Comparison of ENCODE assay signal across 16 cellular contexts in the genomic region with DNA sequence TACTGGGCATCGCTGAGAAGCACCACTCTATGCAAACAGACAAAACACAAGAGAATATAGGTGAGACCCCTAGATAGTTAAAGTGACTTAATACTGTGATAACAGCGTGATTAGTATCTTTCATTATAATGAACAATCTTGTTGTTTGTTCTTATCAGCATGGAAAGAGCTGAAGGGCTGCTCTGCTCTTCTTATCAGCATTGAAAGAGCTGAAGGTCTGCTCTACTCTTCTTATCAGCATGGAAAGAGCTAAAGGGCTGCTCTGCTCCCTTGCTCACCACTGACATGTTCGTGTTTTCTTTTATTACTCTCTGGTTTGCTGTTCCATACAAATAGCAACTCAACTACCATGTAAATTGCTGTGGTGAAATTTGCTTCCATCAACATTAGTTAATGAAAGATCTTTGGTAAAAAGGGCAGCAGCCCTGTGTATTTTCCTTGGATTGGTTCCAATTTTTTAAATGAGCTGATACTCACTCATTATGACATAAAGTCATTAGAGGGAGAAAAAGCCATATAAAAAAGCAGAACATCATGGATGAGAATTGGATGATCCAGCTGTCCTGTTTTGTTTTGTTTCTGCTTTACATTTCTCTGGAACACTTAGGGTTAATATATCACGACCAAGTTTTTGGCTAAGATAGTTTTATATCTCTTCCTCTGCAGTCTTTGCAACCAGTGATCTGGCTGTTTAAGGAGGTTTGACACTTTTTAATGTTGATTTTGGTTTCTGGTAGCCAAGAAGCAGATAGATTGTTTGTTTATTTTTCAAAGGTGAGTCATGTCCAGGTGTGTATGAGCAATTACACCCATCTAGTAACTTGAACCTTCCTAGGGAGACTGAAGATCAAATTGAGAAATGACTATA.
DNase-seq lines count a peak whose midpoint lies in the region; ATAC-seq, FAIRE-seq and TF ChIP-seq lines count a peak whose summit lies in the region.
"Had no signal": no experiment of that assay in that cellular context is flagged by ENCODE, and none has a peak within 500 bp of the region (broad histone marks: within the 10 kb centered on the region; RNA-seq: fewer than 3 reads in every experiment).

No MANE protein-coding gene starts in this region.

- H3K4me3 ChIP-seq in cardiac muscle cell (no peak overlapping the region), heart right ventricle (no peak overlapping the region), epithelial cell of esophagus (ENCODE audit: low read length) (no peak overlapping the region), vagina (no peak overlapping the region)

- peaks cover 25% of the 10 kb centered on the region for H3K4me1 ChIP-seq in cardiac muscle cell (ENCODE audit: low read depth)
- H3K4me1 ChIP-seq in heart right ventricle, result peaks cover 0 to 10% (median 0%) of the 10 kb centered on the region in 9 donors
- H3K4me1 ChIP-seq in vagina, result peaks cover 12% of the 10 kb centered on the region

- no peak for ATAC-seq in heart right ventricle
- no peak for ATAC-seq in activated CD4-positive, CD25-positive, alpha-beta regulatory T cell treated with anti-CD3 and anti-CD28 coated beads, Interleukin-2, amount 50 U/mL, for 24 hours
- ATAC-seq: activated CD4-positive, alpha-beta T cell treated with anti-CD3 and anti-CD28 coated beads for 36 hours; stimulated activated memory B cell treated with anti-CD40 and anti-IgM and Interleukin-4, amounts not matched to agents 10 μg/mL and 1 μg/mL and 100 μg/mL, for 72 hours had no signal

- no peak for TF ChIP-seq POLR2A in vagina (IDR thresholded peaks at IDR 0.05)

- intact Hi-C loops in heart right ventricle (cut with DNase I), result loop anchor here in 2 of 10 donors (5.0 to 10.0 kb wide), 3 partner anchors 280 to 530 kb away; no protein-coding TSS in a partner anchor
- intact Hi-C loops in vagina (cut with DNase I), result no loop called here

- H3K36me3 ChIP-seq in cardiac muscle cell (no peaks in the 10 kb centered on the region), heart right ventricle (no peaks in the 10 kb centered on the region), vagina (no peaks in the 10 kb centered on the region)

- in situ Hi-C loops in GM13976 (cut with MboI; ENCODE audit: low sequenced_read_pairs, unreplicated experiment), result no loop called here

- no peak for TF ChIP-seq CTCF in cardiac muscle cell (IDR thresholded peaks at IDR 0.05; ENCODE audit: low read depth, low read length)
- TF ChIP-seq CTCF in heart right ventricle (IDR thresholded peaks at IDR 0.05), result no peak
- TF ChIP-seq CTCF in epithelial cell of esophagus (IDR thresholded peaks at IDR 0.05; ENCODE audit: insufficient read depth, low read depth, low read length, missing control alignments), result no peak
- no peak for TF ChIP-seq CTCF in vagina (IDR thresholded peaks at IDR 0.05)
- no peak for TF ChIP-seq CTCF in GM13976 (IDR thresholded peaks at IDR 0.05; ENCODE audit: borderline replicate concordance, control extremely low read depth, extremely low read depth, insufficient read depth, missing control alignments)
- no peak for TF ChIP-seq CTCF in D721Med (IDR thresholded peaks at IDR 0.05; ENCODE audit: insufficient read depth, missing control alignments)

- H3K27ac ChIP-seq in cardiac muscle cell (peak overlapping the region; percentile 19), heart right ventricle (no peak overlapping the region), vagina (peak overlapping the region; percentile 42)

- H3K9me3 ChIP-seq in cardiac muscle cell (ENCODE audit: low read depth), result no peaks in the 10 kb centered on the region
- H3K9me3 ChIP-seq in heart right ventricle, result peaks cover 0 to 2% (median 0%) of the 10 kb centered on the region in 11 donors
- H3K9me3 ChIP-seq in vagina, result no peaks in the 10 kb centered on the region

- H3K27me3 ChIP-seq in cardiac muscle cell (no peaks in the 10 kb centered on the region), heart right ventricle (no peaks in the 10 kb centered on the region), vagina (no peaks in the 10 kb centered on the region)

- FAIRE-seq in D721Med (lab: Jason Lieb, UNC), result no peak

- DNase-seq in cardiac muscle cell (ENCODE audit: low read depth in 1 of 2, low spot score in 1 of 2), result peak in 1 of 2 donors; percentile 14
- DNase-seq in heart right ventricle, result no peak
- peak; percentile 31 for DNase-seq in NCI-H774 (lab: John Stamatoyannopoulos, UW)
- peak; percentile 88 for DNase-seq in epithelial cell of esophagus (ENCODE audit: low read depth)
- DNase-seq in vagina (ENCODE audit: extremely low spot score in 2 of 2), result no peak
- no peak for DNase-seq in GM13976 (ENCODE audit: low spot score)
- no peak for DNase-seq in D721Med (ENCODE audit: insufficient read length, low spot score)
- DNase-seq: activated CD4-positive, alpha-beta T cell treated with anti-CD3 and anti-CD28 coated beads for 36 hours; activated T-cell treated with anti-CD3 and anti-CD28 coated beads, Interleukin-2, amount 50 U/mL, for 1 hour; aorta; effector memory CD4-positive, alpha-beta T cell; GDM1; Kasumi-1; NCI-H524 treated with DMSO at 0.1 percent for 48 hours had no signal

- 53 to 56% methylated on average over 4 of the region's 4 CpGs for WGBS in heart right ventricle, 2 donors

Comparison
In these comparisons a context has a peak if more than half of its experiments do, and no peak if none do; other contexts are left out.
1. H3K27ac ChIP-seq: peak in cardiac muscle cell (single experiment) and vagina (single experiment); none in heart right ventricle (0 of 10).
2. DNase-seq: peak in NCI-H774 (single experiment) and epithelial cell of esophagus (single experiment); none in heart right ventricle (0 of 2), vagina (0 of 2), GM13976 (single experiment) and D721Med (single experiment).